16 cellular contexts compared by ENCODE assay signal in genomic region chr7:142799483-142799882, GRCh38. TPM values are rescaled to one million over a fixed set of nuclear protein-coding genes. Genes with fewer than 3 reads are reported as not detected.
DNase-seq lines count a peak whose midpoint lies in the region; ATAC-seq and TF ChIP-seq lines count a peak whose summit lies in the region.
"Had no signal": no experiment of that assay in that cellular context is flagged by ENCODE, and none has a peak within 500 bp of the region (broad histone marks: within the 10 kb centered on the region; RNA-seq: fewer than 3 reads in every experiment).

No MANE protein-coding gene starts in this region.

- in situ Hi-C loops in transverse colon (cut with MboI; ENCODE audit: low pct_ligation_motif_present in 1 of 4, low pct_unique_long_range_greater_than_20kb in 1 of 4, low sequenced_read_pairs in 3 of 4): loop anchor here in 1 of 4 donors (25.0 kb wide), 1 partner anchor 162 kb away; no protein-coding TSS in a partner anchor

- TF ChIP-seq EP300 in transverse colon (IDR thresholded peaks at IDR 0.05; ENCODE audit: low read depth): no peak

- ATAC-seq in HG03039 (IDR thresholded peaks at IDR 0.05; ENCODE audit: unreplicated experiment): no peak

- peak overlapping the region in 1 of 4 donors; percentile 0 for H3K4me3 ChIP-seq in transverse colon
- H3K4me3 ChIP-seq: lung, SJSA1, thyroid gland had no signal

- intact Hi-C loops in activated naive CD4-positive, alpha-beta T cell treated with anti-CD3 and anti-CD28 coated beads for 36 hours (cut with micrococcal nuclease): no loop called here
- intact Hi-C loops in activated T-helper 1 cell treated with anti-CD3 and anti-CD28 coated beads, Interleukin-12 subunit alpha, Interleukin-12 subunit beta, Interleukin-2, Interleukin-4 antibody, amounts not matched to agents 30 ng/mL and 10 ng/mL and 1 ng/mL, durations not matched to agents 14 hours and 24 hours and 36 hours (cut with micrococcal nuclease): loop anchor here (2.0 kb wide), 1 partner anchor 581 kb away; the partner anchor contains the start of gene ZYX
- intact Hi-C loops in transverse colon (cut with DNase I; ENCODE audit: low total_unique reads): no loop called here

- H3K9me3 ChIP-seq in transverse colon: no peaks in the 10 kb centered on the region
- H3K9me3 ChIP-seq: SJSA1, thyroid gland had no signal

- TF ChIP-seq POLR2A in transverse colon (IDR thresholded peaks at IDR 0.05): no peak

- 70% methylated on average over 4 of the region's 4 CpGs for WGBS in transverse colon (ENCODE audit: low coverage in 1 of 2), 2 donors

- peaks cover 84% of the 10 kb centered on the region for H3K36me3 Mint-ChIP-seq in activated naive CD4-positive, alpha-beta T cell treated with anti-CD3 and anti-CD28 coated beads for 36 hours (ENCODE audit: low read depth)
- peaks cover 81% of the 10 kb centered on the region for H3K36me3 Mint-ChIP-seq in activated T-helper 1 cell treated with anti-CD3 and anti-CD28 coated beads, Interleukin-12 subunit alpha, Interleukin-12 subunit beta, Interleukin-2, Interleukin-4 antibody, amounts not matched to agents 30 ng/mL and 10 ng/mL and 1 ng/mL, durations not matched to agents 14 hours and 24 hours and 36 hours (ENCODE audit: low read depth)

- no peak for DNase-seq in activated naive CD4-positive, alpha-beta T cell treated with anti-CD3 and anti-CD28 coated beads for 36 hours
- no peak for DNase-seq in activated naive CD4-positive, alpha-beta T cell treated with Interleukin-2 at 50 U/mL for 16 hours
- no peak for DNase-seq in activated T-helper 1 cell treated with anti-CD3 and anti-CD28 coated beads, Interleukin-12 subunit alpha, Interleukin-12 subunit beta, Interleukin-2, Interleukin-4 antibody, amounts not matched to agents 30 ng/mL and 10 ng/mL and 1 ng/mL, durations not matched to agents 14 hours and 24 hours and 36 hours (ENCODE audit: low spot score)
- DNase-seq in islet precursor cell (peak; percentile 32), transverse colon (no peak), NCI-H1105 (lab: John Stamatoyannopoulos, UW) (no peak), HUDEP-2 (lab: John Stamatoyannopoulos, UW; ENCODE audit: unreplicated experiment in 76 of 76) (no peak)
- DNase-seq: cerebellar nuclear complex; DMS 273 treated with DMSO at 0.1 percent for 48 hours; NK-92 treated with Interleukin-12 subunit alpha and Interleukin-12 subunit beta, amount 100 ng/mL, for 24 hours; occipital lobe; thyroid gland had no signal

- H3K4me1 Mint-ChIP-seq in activated naive CD4-positive, alpha-beta T cell treated with anti-CD3 and anti-CD28 coated beads for 36 hours (ENCODE audit: low read depth): peaks cover 63% of the 10 kb centered on the region
- H3K4me1 Mint-ChIP-seq in activated T-helper 1 cell treated with anti-CD3 and anti-CD28 coated beads, Interleukin-12 subunit alpha, Interleukin-12 subunit beta, Interleukin-2, Interleukin-4 antibody, amounts not matched to agents 30 ng/mL and 10 ng/mL and 1 ng/mL, durations not matched to agents 14 hours and 24 hours and 36 hours (ENCODE audit: low read depth): peaks cover 80% of the 10 kb centered on the region

- H3K4me1 ChIP-seq in transverse colon: peaks cover 0 to 17% (median 8%) of the 10 kb centered on the region in 4 donors
- H3K4me1 ChIP-seq: SJSA1 had no signal

- H3K4me3 Mint-ChIP-seq in activated naive CD4-positive, alpha-beta T cell treated with anti-CD3 and anti-CD28 coated beads for 36 hours: peak overlapping the region; percentile 88
- H3K4me3 Mint-ChIP-seq in activated T-helper 1 cell treated with anti-CD3 and anti-CD28 coated beads, Interleukin-12 subunit alpha, Interleukin-12 subunit beta, Interleukin-2, Interleukin-4 antibody, amounts not matched to agents 30 ng/mL and 10 ng/mL and 1 ng/mL, durations not matched to agents 14 hours and 24 hours and 36 hours: peak overlapping the region; percentile 97

- peaks cover 59% of the 10 kb centered on the region for H3K27me3 ChIP-seq in transverse colon

- H3K36me3 ChIP-seq in transverse colon: no peaks in the 10 kb centered on the region
- H3K36me3 ChIP-seq: SJSA1, thyroid gland had no signal

- H3K27ac Mint-ChIP-seq in activated naive CD4-positive, alpha-beta T cell treated with anti-CD3 and anti-CD28 coated beads for 36 hours: peak overlapping the region; percentile 99
- peak overlapping the region; percentile 99 for H3K27ac Mint-ChIP-seq in activated T-helper 1 cell treated with anti-CD3 and anti-CD28 coated beads, Interleukin-12 subunit alpha, Interleukin-12 subunit beta, Interleukin-2, Interleukin-4 antibody, amounts not matched to agents 30 ng/mL and 10 ng/mL and 1 ng/mL, durations not matched to agents 14 hours and 24 hours and 36 hours

- no peak for TF ChIP-seq CTCF in transverse colon (IDR thresholded peaks at IDR 0.05)

- peak overlapping the region; percentile 13 to 73 (median 52) for H3K27ac ChIP-seq in transverse colon
- H3K27ac ChIP-seq: SJSA1, thyroid gland had no signal

- no peaks in the 10 kb centered on the region for H3K27me3 Mint-ChIP-seq in activated naive CD4-positive, alpha-beta T cell treated with anti-CD3 and anti-CD28 coated beads for 36 hours (ENCODE audit: low read depth)
- H3K27me3 Mint-ChIP-seq in activated T-helper 1 cell treated with anti-CD3 and anti-CD28 coated beads, Interleukin-12 subunit alpha, Interleukin-12 subunit beta, Interleukin-2, Interleukin-4 antibody, amounts not matched to agents 30 ng/mL and 10 ng/mL and 1 ng/mL, durations not matched to agents 14 hours and 24 hours and 36 hours (ENCODE audit: insufficient read depth): no peaks in the 10 kb centered on the region

- CTCF ChIA-PET in activated naive CD4-positive, alpha-beta T cell treated with anti-CD3 and anti-CD28 coated beads for 36 hours (lab: Charles Lee): interaction anchor here (0.6 to 21.5 kb wide), 7 partner anchors 10 to 263 kb away, joined by 3 to 382 read pairs (median 5); no protein-coding TSS in a partner anchor

- no peaks in the 10 kb centered on the region for H3K9me3 Mint-ChIP-seq in activated naive CD4-positive, alpha-beta T cell treated with anti-CD3 and anti-CD28 coated beads for 36 hours
- no peaks in the 10 kb centered on the region for H3K9me3 Mint-ChIP-seq in activated T-helper 1 cell treated with anti-CD3 and anti-CD28 coated beads, Interleukin-12 subunit alpha, Interleukin-12 subunit beta, Interleukin-2, Interleukin-4 antibody, amounts not matched to agents 30 ng/mL and 10 ng/mL and 1 ng/mL, durations not matched to agents 14 hours and 24 hours and 36 hours

RNA-seq across cellular contexts. Expression of gene PRSS2, which starts 28.7 kb away (rescaled TPM):
- total RNA-seq in activated naive CD4-positive, alpha-beta T cell treated with anti-CD3 and anti-CD28 coated beads for 36 hours: under 1 TPM in 1 of 2 experiments, not detected in 1; 0.50 TPM
- not detected in 2 replicates for total RNA-seq in activated T-helper 1 cell treated with anti-CD3 and anti-CD28 coated beads, Interleukin-12 subunit alpha, Interleukin-12 subunit beta, Interleukin-2, Interleukin-4 antibody, amounts not matched to agents 30 ng/mL and 10 ng/mL and 1 ng/mL, durations not matched to agents 14 hours and 24 hours and 36 hours
- total RNA-seq in transverse colon: not detected
- total RNA-seq: HT1080, occipital lobe, SJSA1, thyroid gland had no signal

RNA-seq across cellular contexts. Expression of gene PRSS1, which starts 50.2 kb away (rescaled TPM):
- total RNA-seq in activated naive CD4-positive, alpha-beta T cell treated with anti-CD3 and anti-CD28 coated beads for 36 hours: not detected
- total RNA-seq in activated T-helper 1 cell treated with anti-CD3 and anti-CD28 coated beads, Interleukin-12 subunit alpha, Interleukin-12 subunit beta, Interleukin-2, Interleukin-4 antibody, amounts not matched to agents 30 ng/mL and 10 ng/mL and 1 ng/mL, durations not matched to agents 14 hours and 24 hours and 36 hours: not detected in 2 replicates
- not detected for total RNA-seq in transverse colon
- total RNA-seq: HT1080, occipital lobe, SJSA1 had no signal

RNA-seq across cellular contexts. Expression of gene EPHB6, which starts 55.4 kb away (rescaled TPM):
- 10 to 100 TPM; 22.1 to 22.8 TPM for total RNA-seq in activated naive CD4-positive, alpha-beta T cell treated with anti-CD3 and anti-CD28 coated beads for 36 hours
- total RNA-seq in activated T-helper 1 cell treated with anti-CD3 and anti-CD28 coated beads, Interleukin-12 subunit alpha, Interleukin-12 subunit beta, Interleukin-2, Interleukin-4 antibody, amounts not matched to agents 30 ng/mL and 10 ng/mL and 1 ng/mL, durations not matched to agents 14 hours and 24 hours and 36 hours: 5.6 and 6.0 TPM in 2 replicates
- 10 to 100 TPM in 1 of 4 donors, 1 to 10 TPM in 3; 2.9 to 10.2 (median 4.5) TPM for total RNA-seq in transverse colon
